Comparison of ENCODE assay signal across 24 cellular contexts in genomic region chr18:50871846-50872245, GRCh38. TPM values are rescaled to one million over a fixed set of nuclear protein-coding genes. Genes with fewer than 3 reads are reported as not detected.
"Had no signal": no experiment of that assay in that cellular context is flagged by ENCODE, and none has a peak within 500 bp of the region (broad histone marks: within the 10 kb centered on the region; RNA-seq: fewer than 3 reads in every experiment).

No MANE protein-coding gene starts in this region.

- H3K27ac Mint-ChIP-seq: activated B cell treated with CpG ODN at 0.5 μM for 24 hours; activated CD4-positive, alpha-beta memory T cell treated with anti-CD3 and anti-CD28 coated beads for 36 hours; activated CD4-positive, alpha-beta T cell treated with anti-CD3 and anti-CD28 coated beads, Interleukin-2, amount 10 ng/mL, durations not matched to agents 24 days and 14 days; activated naive CD4-positive, alpha-beta T cell treated with anti-CD3 and anti-CD28 coated beads for 36 hours; activated naive CD8-positive, alpha-beta T cell; activated T-helper 17 cell treated with anti-CD3 and anti-CD28 coated beads, Interleukin-2, amount 50 U/mL, for 72 hours; T-helper 17 cell had no signal

- H3K36me3 Mint-ChIP-seq: activated CD4-positive, alpha-beta memory T cell treated with anti-CD3 and anti-CD28 coated beads for 36 hours; activated naive CD8-positive, alpha-beta T cell had no signal

- H3K9me3 ChIP-seq: Peyer's patch had no signal

- H3K27me3 Mint-ChIP-seq: activated B cell treated with CpG ODN at 0.5 μM for 24 hours; activated T-helper 17 cell treated with anti-CD3 and anti-CD28 coated beads, Interleukin-2, amount 50 U/mL, for 72 hours had no signal

- ATAC-seq: activated T-helper 17 cell treated with anti-CD3 and anti-CD28 coated beads, Interleukin-2, amount 50 U/mL, for 72 hours; T-helper 17 cell had no signal

- DNase-seq: activated B cell treated with CpG ODN at 0.5 μM for 24 hours; activated CD4-positive, alpha-beta memory T cell treated with anti-CD3 and anti-CD28 coated beads for 36 hours; activated CD4-positive, alpha-beta T cell treated with anti-CD3 and anti-CD28 coated beads for 1 hour; activated CD4-positive, alpha-beta T cell treated with anti-CD3 and anti-CD28 coated beads, Interleukin-2, amount 10 ng/mL, durations not matched to agents 24 days and 14 days; activated CD8-positive, alpha-beta memory T cell treated with anti-CD3 and anti-CD28 coated beads for 24 hours; activated gamma-delta T cell; activated naive CD4-positive, alpha-beta T cell treated with anti-CD3 and anti-CD28 coated beads for 36 hours; activated T-cell treated with anti-CD3 and anti-CD28 coated beads, Interleukin-2, amount 50 U/mL, for 48 hours; amygdala; brain microvascular endothelial cell; caudate nucleus; Kasumi-1; KBM-7; NCI-H1048; NCI-H1417; NCI-H1930; NCI-H345; NCI-H510A treated with DMSO at 0.1 percent for 48 hours; Peyer's patch; SHP77 treated with DMSO at 0.1 percent for 48 hours; T-helper 17 cell; T-helper 9 cell had no signal

- H3K27me3 ChIP-seq: brain microvascular endothelial cell, Peyer's patch had no signal

- H3K9me3 Mint-ChIP-seq: activated B cell treated with CpG ODN at 0.5 μM for 24 hours; activated CD4-positive, alpha-beta memory T cell treated with anti-CD3 and anti-CD28 coated beads for 36 hours; activated CD4-positive, alpha-beta T cell treated with anti-CD3 and anti-CD28 coated beads, Interleukin-2, amount 10 ng/mL, durations not matched to agents 24 days and 14 days; activated naive CD4-positive, alpha-beta T cell treated with anti-CD3 and anti-CD28 coated beads for 36 hours; activated T-helper 17 cell treated with anti-CD3 and anti-CD28 coated beads, Interleukin-2, amount 50 U/mL, for 72 hours had no signal

- H3K4me1 Mint-ChIP-seq: activated B cell treated with CpG ODN at 0.5 μM for 24 hours; activated T-helper 17 cell treated with anti-CD3 and anti-CD28 coated beads, Interleukin-2, amount 50 U/mL, for 72 hours; T-helper 17 cell had no signal

- H3K4me3 Mint-ChIP-seq: activated B cell treated with CpG ODN at 0.5 μM for 24 hours; activated CD4-positive, alpha-beta memory T cell treated with anti-CD3 and anti-CD28 coated beads for 36 hours; activated CD4-positive, alpha-beta T cell treated with anti-CD3 and anti-CD28 coated beads, Interleukin-2, amount 10 ng/mL, durations not matched to agents 24 days and 14 days; activated naive CD4-positive, alpha-beta T cell treated with anti-CD3 and anti-CD28 coated beads for 36 hours; activated naive CD8-positive, alpha-beta T cell; activated T-helper 17 cell treated with anti-CD3 and anti-CD28 coated beads, Interleukin-2, amount 50 U/mL, for 72 hours; T-helper 17 cell had no signal

- H3K36me3 ChIP-seq: brain microvascular endothelial cell, Peyer's patch had no signal

- H3K4me3 ChIP-seq: Peyer's patch had no signal

- H3K27ac ChIP-seq: brain microvascular endothelial cell, Peyer's patch had no signal

RNA-seq across cellular contexts. Expression of gene MRO, which starts 52.0 kb away (rescaled TPM):
- total RNA-seq: activated B cell treated with CpG ODN at 0.5 μM for 24 hours; activated CD4-positive, alpha-beta memory T cell treated with anti-CD3 and anti-CD28 coated beads for 36 hours; activated CD4-positive, alpha-beta T cell treated with anti-CD3 and anti-CD28 coated beads, Interleukin-2, amount 10 ng/mL, durations not matched to agents 24 days and 14 days; activated naive CD4-positive, alpha-beta T cell treated with anti-CD3 and anti-CD28 coated beads for 36 hours; activated T-helper 17 cell treated with anti-CD3 and anti-CD28 coated beads, Interleukin-2, amount 50 U/mL, for 72 hours; T-helper 17 cell had no signal
